In the genomic region with DNA sequence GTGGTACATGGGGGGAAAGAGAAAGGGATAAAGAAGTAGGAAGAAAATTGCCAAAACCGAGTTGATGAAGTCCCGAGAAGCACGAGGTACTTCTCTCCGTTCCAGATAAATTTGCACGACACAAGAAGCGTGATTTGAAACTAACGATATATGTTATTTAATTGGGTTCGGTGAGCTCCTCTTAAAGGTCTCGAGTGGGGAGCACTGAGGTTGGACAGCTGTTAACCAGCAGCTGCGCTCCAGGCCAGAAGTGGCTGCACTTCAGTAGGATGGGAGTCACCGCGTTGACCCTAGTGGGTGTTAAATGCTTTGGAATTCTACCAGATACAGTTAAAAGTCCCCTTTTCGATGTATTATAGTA, we compare ENCODE assay signal across 8 cellular contexts. TPM values are rescaled to one million over a fixed set of nuclear protein-coding genes. Genes with fewer than 3 reads are reported as not detected.
DNase-seq lines count a peak whose midpoint lies in the region; ATAC-seq, FAIRE-seq and TF ChIP-seq lines count a peak whose summit lies in the region.

No MANE protein-coding gene starts in this region.

- TF ChIP-seq CTCF in DND-41 (IDR thresholded peaks at IDR 0.05; ENCODE audit: borderline replicate concordance, extremely low read depth, low read length, poor library complexity, severe bottlenecking) (no peak), MM.1S (IDR thresholded peaks at IDR 0.05; ENCODE audit: low read length) (no peak), astrocyte (IDR thresholded peaks at IDR 0.05; ENCODE audit: insufficient read depth, low read depth, low read length) (no peak), smooth muscle cell (IDR thresholded peaks at IDR 0.05; ENCODE audit: borderline replicate concordance, insufficient read depth, poor library complexity, severe bottlenecking) (no peak)

- DNase-seq in DND-41 = no peak
- no peak for DNase-seq in MM.1S
- peak; percentile 29 for DNase-seq in astrocyte (ENCODE audit: low read depth)
- DNase-seq in smooth muscle cell (lab: John Stamatoyannopoulos, UW; ENCODE audit: unreplicated experiment) = no peak

- no peak overlapping the region for H3K27ac ChIP-seq in DND-41 (ENCODE audit: low read length)
- no peak overlapping the region for H3K27ac ChIP-seq in MM.1S (ENCODE audit: low read length)
- peak overlapping the region; percentile 66 for H3K27ac ChIP-seq in astrocyte (ENCODE audit: low read depth, low read length)
- H3K27ac ChIP-seq in smooth muscle cell (ENCODE audit: low read depth) = peak overlapping the region; percentile 89

- H2AFZ ChIP-seq in DND-41 (ENCODE audit: low read depth, low read length) (peak overlapping the region; percentile 89), MM.1S (ENCODE audit: low read length) (peak overlapping the region; percentile 75), astrocyte (ENCODE audit: low read depth, low read length) (peak overlapping the region; percentile 68), smooth muscle cell (ENCODE audit: low read depth) (peak overlapping the region; percentile 98)

- H3K4me1 Mint-ChIP-seq in astrocyte (ENCODE audit: low read depth, unreplicated experiment) = peaks cover 25% of the 10 kb centered on the region

- no peak overlapping the region; the same call in 1 of the 2 replicates for H3K9ac ChIP-seq in DND-41 (ENCODE audit: low read depth, low read length)
- H3K9ac ChIP-seq in MM.1S (ENCODE audit: low read length) = peak overlapping the region; percentile 35; the same call in 1 of the 2 replicates
- H3K9ac ChIP-seq in astrocyte (ENCODE audit: low read length) = peak overlapping the region; percentile 92
- H3K9ac ChIP-seq in iPS-15b (ENCODE audit: low read depth, low read length) = no peak overlapping the region
- peak overlapping the region; percentile 78 for H3K9ac ChIP-seq in smooth muscle cell (ENCODE audit: low read depth)

- no peaks in the 10 kb centered on the region for H3K9me3 Mint-ChIP-seq in astrocyte (ENCODE audit: unreplicated experiment)

- peak overlapping the region; percentile 95 for H3K4me3 Mint-ChIP-seq in astrocyte (ENCODE audit: unreplicated experiment)

- H3K4me2 ChIP-seq in DND-41 (ENCODE audit: insufficient read depth, low read length) (peak overlapping the region; percentile 93), MM.1S (ENCODE audit: low read depth, low read length) (peak overlapping the region; percentile 76), astrocyte (ENCODE audit: low read length) (peak overlapping the region; percentile 82), smooth muscle cell (peak overlapping the region; percentile 99)

- H3K79me2 ChIP-seq in DND-41 (ENCODE audit: insufficient read depth, low read length) (peaks cover 33% of the 10 kb centered on the region), MM.1S (ENCODE audit: low read length) (peaks cover 35% of the 10 kb centered on the region), astrocyte (ENCODE audit: insufficient read depth, low read length) (peaks cover 36% of the 10 kb centered on the region), smooth muscle cell (ENCODE audit: low read depth) (peaks cover 35% of the 10 kb centered on the region)

- H4K20me1 ChIP-seq in DND-41 (ENCODE audit: insufficient read depth, low read length) (peaks cover 3% of the 10 kb centered on the region; the same call in 1 of the 2 replicates), MM.1S (ENCODE audit: insufficient read depth, low read length) (no peaks in the 10 kb centered on the region), astrocyte (ENCODE audit: insufficient read depth, low read length) (peaks cover 25% of the 10 kb centered on the region), smooth muscle cell (ENCODE audit: low read depth) (peaks cover 20% of the 10 kb centered on the region)

- H3K27ac Mint-ChIP-seq in astrocyte (ENCODE audit: unreplicated experiment) = peak overlapping the region; percentile 72

- no peak for FAIRE-seq in astrocyte (lab: Jason Lieb, UNC)

- ATAC-seq in DND-41 (ENCODE audit: insufficient read depth, low read depth) (no peak), HG02885 (IDR thresholded peaks at IDR 0.05; ENCODE audit: poor library complexity, unreplicated experiment) (no peak), GM19395 (IDR thresholded peaks at IDR 0.05; ENCODE audit: unreplicated experiment) (no peak), GM18520 (IDR thresholded peaks at IDR 0.05; ENCODE audit: unreplicated experiment) (no peak)

- H3K4me3 ChIP-seq in DND-41 (ENCODE audit: low read depth in 1 of 2, low read length in 2 of 2) (peak overlapping the region in 1 of 2 experiments; percentile 87; a peak in 3 of 4 replicates), MM.1S (ENCODE audit: low read length) (peak overlapping the region; percentile 68), astrocyte (ENCODE audit: insufficient read depth, low read depth, low read length) (peak overlapping the region; percentile 85), iPS-15b (ENCODE audit: low read depth, low read length) (peak overlapping the region; percentile 86), smooth muscle cell (peak overlapping the region; percentile 99)

- H3K36me3 ChIP-seq in DND-41 (ENCODE audit: insufficient read depth, low read length) (peaks cover 8% of the 10 kb centered on the region), MM.1S (replicated peaks; ENCODE audit: insufficient read depth, low read length) (no peaks in the 10 kb centered on the region), astrocyte (ENCODE audit: insufficient read depth, low read length) (peaks cover under 1% of the 10 kb centered on the region), iPS-15b (ENCODE audit: control insufficient read depth, insufficient read depth, low read length) (no peaks in the 10 kb centered on the region), smooth muscle cell (ENCODE audit: low read depth) (no peaks in the 10 kb centered on the region)

- peaks cover 29% of the 10 kb centered on the region for H3K4me1 ChIP-seq in DND-41 (ENCODE audit: insufficient read depth, low read length)
- H3K4me1 ChIP-seq in MM.1S (ENCODE audit: low read length) = no peaks in the 10 kb centered on the region
- peaks cover 17% of the 10 kb centered on the region for H3K4me1 ChIP-seq in astrocyte (ENCODE audit: insufficient read depth, low read length)
- no peaks in the 10 kb centered on the region for H3K4me1 ChIP-seq in iPS-15b (ENCODE audit: control insufficient read depth, insufficient read depth, low read length)
- peaks cover 19% of the 10 kb centered on the region for H3K4me1 ChIP-seq in smooth muscle cell (ENCODE audit: low read depth)

- H3K9me3 ChIP-seq in DND-41 (ENCODE audit: insufficient read depth, low read length, severe bottlenecking) (no peaks in the 10 kb centered on the region), MM.1S (replicated peaks; ENCODE audit: insufficient read depth, low read length) (no peaks in the 10 kb centered on the region), astrocyte (ENCODE audit: insufficient read depth, low read depth, low read length) (no peaks in the 10 kb centered on the region), iPS-15b (ENCODE audit: control insufficient read depth, insufficient read depth, low read length) (no peaks in the 10 kb centered on the region), smooth muscle cell (replicated peaks; ENCODE audit: low read depth) (no peaks in the 10 kb centered on the region)

- no peaks in the 10 kb centered on the region for H3K27me3 Mint-ChIP-seq in astrocyte (ENCODE audit: low read depth, unreplicated experiment)

- peaks cover 1% of the 10 kb centered on the region for H3K36me3 Mint-ChIP-seq in astrocyte (ENCODE audit: low read depth, unreplicated experiment)

- H3K27me3 ChIP-seq in DND-41 (ENCODE audit: insufficient read depth, low read length, poor library complexity) (peaks cover 29% of the 10 kb centered on the region), MM.1S (replicated peaks; ENCODE audit: insufficient read depth, low read length) (no peaks in the 10 kb centered on the region), astrocyte (ENCODE audit: insufficient read depth, low read length) (no peaks in the 10 kb centered on the region), iPS-15b (ENCODE audit: control insufficient read depth, insufficient read depth, low read length) (peaks cover 9% of the 10 kb centered on the region), smooth muscle cell (ENCODE audit: low read depth) (no peaks in the 10 kb centered on the region)

- H3K9me2 ChIP-seq in MM.1S (replicated peaks; ENCODE audit: insufficient read depth, low read length) = no peaks in the 10 kb centered on the region

- 4% methylated on average over 13 of the region's 13 CpGs for WGBS in smooth muscle cell (ENCODE audit: low lambda C conversion rate)

- H3F3A ChIP-seq in MM.1S (ENCODE audit: insufficient read depth, low read length) (no peaks in the 10 kb centered on the region), smooth muscle cell (ENCODE audit: low read depth) (peaks cover 4% of the 10 kb centered on the region)

RNA-seq across cellular contexts. Expression of gene DCAF5, which starts 0.9 kb away (rescaled TPM):
- total RNA-seq in astrocyte = 54.5 and 54.6 TPM in 2 replicates
- total RNA-seq in smooth muscle cell = 22.2 and 23.0 TPM in 2 replicates
- 45.4 and 47.4 TPM in 2 replicates for polyA plus RNA-seq in smooth muscle cell

RNA-seq across cellular contexts. Expression of gene EXD2, which starts 37.5 kb away (rescaled TPM):
- 28.7 and 30.7 TPM in 2 replicates for total RNA-seq in astrocyte
- 12.0 and 29.5 TPM in 2 replicates for total RNA-seq in smooth muscle cell
- 12.1 and 12.5 TPM in 2 replicates for polyA plus RNA-seq in smooth muscle cell

Comparison
In these comparisons a context has a peak if more than half of its experiments do, and no peak if none do; other contexts are left out.
1. H3K27ac ChIP-seq: peak in astrocyte (single experiment) and smooth muscle cell (single experiment); none in DND-41 (single experiment) and MM.1S (single experiment).
2. H3K9ac ChIP-seq: peak in MM.1S (single experiment), astrocyte (single experiment) and smooth muscle cell (single experiment); none in DND-41 (single experiment) and iPS-15b (single experiment).
3. Peak in every context shown above with its lines, with median percentiles within 50 percentile points of each other: H2AFZ ChIP-seq and H3K4me2 ChIP-seq.